ENCODE assay signal across 9 cellular contexts in genomic region chr6:150631283-150631981, GRCh38. TPM values are rescaled to one million over a fixed set of nuclear protein-coding genes. Genes with fewer than 3 reads are reported as not detected.
DNase-seq lines count a peak whose midpoint lies in the region; ATAC-seq, FAIRE-seq and TF ChIP-seq lines count a peak whose summit lies in the region.
"Had no signal": no experiment of that assay in that cellular context is flagged by ENCODE, and none has a peak within 500 bp of the region (broad histone marks: within the 10 kb centered on the region; RNA-seq: fewer than 3 reads in every experiment).

No MANE protein-coding gene starts in this region.

- peak; percentile 49 for ATAC-seq in GM19438 (IDR thresholded peaks at IDR 0.05; ENCODE audit: low read depth, unreplicated experiment)
- ATAC-seq in naive thymus-derived CD4-positive, alpha-beta T cell, result peak; percentile 40

- no peak overlapping the region for H3K4me3 ChIP-seq in naive thymus-derived CD4-positive, alpha-beta T cell (ENCODE audit: low read length)

- no peaks in the 10 kb centered on the region for H3K9me3 ChIP-seq in naive thymus-derived CD4-positive, alpha-beta T cell (ENCODE audit: control insufficient read depth in 2 of 3, low read length in 3 of 3)
- H3K9me3 ChIP-seq: SK-N-SH had no signal

- peaks cover 0 to 4% of the 10 kb centered on the region in 2 donors for H3K4me1 ChIP-seq in naive thymus-derived CD4-positive, alpha-beta T cell (ENCODE audit: control insufficient read depth in 2 of 2, insufficient read depth in 2 of 2, low read length in 2 of 2)

- CTCF ChIA-PET in naive thymus-derived CD4-positive, alpha-beta T cell (lab: Charles Lee), result no interaction called here

- no peaks in the 10 kb centered on the region for H3K36me3 ChIP-seq in naive thymus-derived CD4-positive, alpha-beta T cell (ENCODE audit: control insufficient read depth in 2 of 3, insufficient read depth in 3 of 3, low read length in 3 of 3)

- peak overlapping the region in 1 of 9 donors; percentile 23 for H3K27ac Mint-ChIP-seq in naive thymus-derived CD4-positive, alpha-beta T cell

- H3K4me1 Mint-ChIP-seq in naive thymus-derived CD4-positive, alpha-beta T cell, result peaks cover 5 to 24% (median 16%) of the 10 kb centered on the region in 7 donors

- POLR2A ChIA-PET in naive thymus-derived CD4-positive, alpha-beta T cell (lab: Charles Lee), result no interaction called here

- no peak for TF ChIP-seq POLR2A in GM12892 (IDR thresholded peaks at IDR 0.05; ENCODE audit: low read depth, low read length)

- H3K27me3 Mint-ChIP-seq in naive thymus-derived CD4-positive, alpha-beta T cell, result peaks cover 9 to 34% (median 20%) of the 10 kb centered on the region in 5 donors

- intact Hi-C loops in naive thymus-derived CD4-positive, alpha-beta T cell (cut with micrococcal nuclease), result no loop called here

- no peak for DNase-seq in GM12892 (ENCODE audit: insufficient read length)
- peak; percentile 46 for DNase-seq in NAMALWA (ENCODE audit: low spot score)
- peak in 1 of 9 donors; percentile 6 for DNase-seq in naive thymus-derived CD4-positive, alpha-beta T cell
- no peak for DNase-seq in COLO829 (ENCODE audit: low spot score)
- DNase-seq in Kasumi-1 (lab: John Stamatoyannopoulos, UW), result no peak
- no peak for DNase-seq in effector CD4-positive, alpha-beta T cell
- DNase-seq: GOT3, SK-N-SH had no signal

- H3K36me3 Mint-ChIP-seq in naive thymus-derived CD4-positive, alpha-beta T cell, result no peaks in the 10 kb centered on the region

- peak; percentile 74 for FAIRE-seq in GM12892 (lab: Jason Lieb, UNC)

- no peak overlapping the region for H3K27ac ChIP-seq in naive thymus-derived CD4-positive, alpha-beta T cell (ENCODE audit: low read depth, low read length)

- peak overlapping the region in 1 of 10 donors; percentile 49 for H3K4me3 Mint-ChIP-seq in naive thymus-derived CD4-positive, alpha-beta T cell

- no peaks in the 10 kb centered on the region for H3K27me3 ChIP-seq in naive thymus-derived CD4-positive, alpha-beta T cell (ENCODE audit: control insufficient read depth in 2 of 2, insufficient read depth in 2 of 2, low read length in 2 of 2)

- H3K9me3 Mint-ChIP-seq in naive thymus-derived CD4-positive, alpha-beta T cell, result no peaks in the 10 kb centered on the region

RNA-seq across cellular contexts. Expression of gene PLEKHG1, which starts 31.7 kb away (rescaled TPM):
- 3.3 TPM for polyA plus RNA-seq in GM12892 (2012; ENCODE audit: missing spikeins)
- 1 to 10 TPM in 1 of 5 experiments, under 1 TPM in 4; 0.57 to 2.6 (median 0.73) TPM for total RNA-seq in naive thymus-derived CD4-positive, alpha-beta T cell
- polyA plus RNA-seq in naive thymus-derived CD4-positive, alpha-beta T cell, result under 1 TPM in 1 of 2 donors, not detected in 1; 0.57 TPM
